ENCODE assay signal across 8 cellular contexts in the genomic region with DNA sequence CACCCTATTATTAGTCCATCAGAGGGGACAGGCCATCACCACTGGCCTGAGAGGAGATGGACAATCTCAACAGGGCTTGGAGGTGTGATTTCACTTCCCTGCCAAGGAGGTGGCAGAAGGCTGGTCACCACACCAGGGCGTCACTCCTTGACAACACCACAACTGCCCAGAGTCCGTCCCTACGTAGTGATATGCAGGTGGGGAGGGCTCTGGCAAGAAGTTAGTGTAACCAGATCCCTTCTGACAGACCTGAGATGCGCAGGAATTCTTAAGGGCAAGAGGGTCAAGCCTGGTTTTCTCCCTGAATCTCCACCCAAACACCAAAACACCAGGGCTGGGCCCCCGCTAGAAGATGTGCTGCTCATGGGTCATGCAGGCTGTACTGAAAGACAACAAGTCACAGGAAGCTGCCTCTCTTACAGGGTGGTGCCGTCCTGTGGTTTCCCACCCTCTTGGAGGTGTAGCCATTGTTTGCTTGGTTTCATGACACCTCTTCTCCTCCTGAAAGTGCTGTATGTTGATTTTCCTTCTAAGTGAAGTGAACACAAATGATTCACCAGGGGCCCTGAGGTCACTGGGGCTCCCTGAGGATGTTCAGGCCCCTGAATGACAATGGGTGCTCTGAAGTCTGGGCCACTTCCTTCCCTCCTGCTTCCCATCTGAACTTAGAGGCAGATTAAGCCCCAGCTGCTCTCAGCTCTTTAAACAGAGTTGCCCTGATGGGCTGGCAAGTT. TPM values are rescaled to one million over a fixed set of nuclear protein-coding genes. Genes with fewer than 3 reads are reported as not detected.
DNase-seq lines count a peak whose midpoint lies in the region; ATAC-seq and FAIRE-seq lines count a peak whose summit lies in the region.

No MANE protein-coding gene starts in this region.

- H3K27ac Mint-ChIP-seq in activated CD8-positive, alpha-beta T cell treated with anti-CD3 and anti-CD28 coated beads, Interleukin-2, amount 10 ng/mL, durations not matched to agents 7 days and 5 days = peak overlapping the region; percentile 91

- peaks cover 3% of the 10 kb centered on the region for H3K27me3 Mint-ChIP-seq in activated CD8-positive, alpha-beta T cell treated with anti-CD3 and anti-CD28 coated beads, Interleukin-2, amount 10 ng/mL, durations not matched to agents 7 days and 5 days (ENCODE audit: low read depth)

- H3K4me1 Mint-ChIP-seq in activated CD8-positive, alpha-beta T cell treated with anti-CD3 and anti-CD28 coated beads, Interleukin-2, amount 10 ng/mL, durations not matched to agents 7 days and 5 days (ENCODE audit: low read depth) = peaks cover 49% of the 10 kb centered on the region

- POLR2A ChIA-PET in activated CD8-positive, alpha-beta T cell treated with anti-CD3 and anti-CD28 coated beads, Interleukin-2, amount 10 ng/mL, durations not matched to agents 7 days and 5 days (lab: Charles Lee) = interaction anchor here (0.5 to 2.4 kb wide), 3 partner anchors 26 to 43 kb away, joined by 4 to 7 read pairs (median 6); no protein-coding TSS in a partner anchor

- peaks cover 3% of the 10 kb centered on the region for H3K9me3 Mint-ChIP-seq in activated CD8-positive, alpha-beta T cell treated with anti-CD3 and anti-CD28 coated beads, Interleukin-2, amount 10 ng/mL, durations not matched to agents 7 days and 5 days (ENCODE audit: insufficient read depth)

- ATAC-seq in activated CD8-positive, alpha-beta T cell treated with anti-CD3 and anti-CD28 coated beads, Interleukin-2, amount 10 ng/mL, durations not matched to agents 7 days and 5 days = peak; percentile 94
- ATAC-seq in HG02938 (IDR thresholded peaks at IDR 0.05; ENCODE audit: unreplicated experiment) (no peak), GM19467 (IDR thresholded peaks at IDR 0.05; ENCODE audit: unreplicated experiment) (no peak)

- H3K4me3 ChIP-seq in HUES64 (ENCODE audit: low read length) = no peak overlapping the region

- H3K27me3 ChIP-seq in HUES64 (ENCODE audit: insufficient read depth, low read length) = no peaks in the 10 kb centered on the region

- 23% methylated on average over 6 of the region's 6 CpGs for WGBS in HUES64

- no peaks in the 10 kb centered on the region for H3K36me3 ChIP-seq in HUES64 (ENCODE audit: insufficient read depth, low read length)

- no peaks in the 10 kb centered on the region for H3K9me3 ChIP-seq in HUES64 (ENCODE audit: insufficient read depth, low read depth, low read length)

- FAIRE-seq in GM19239 (lab: Jason Lieb, UNC) = no peak

- CTCF ChIA-PET in activated CD8-positive, alpha-beta T cell treated with anti-CD3 and anti-CD28 coated beads, Interleukin-2, amount 10 ng/mL, durations not matched to agents 7 days and 5 days (lab: Charles Lee) = interaction anchor here (0.8 to 3.9 kb wide), 8 partner anchors 28 to 224 kb away, joined by 3 to 25 read pairs (median 5); no protein-coding TSS in a partner anchor

- H3K27ac ChIP-seq in HUES64 (ENCODE audit: low read depth, low read length) = peak overlapping the region; percentile 80

- H3K4me3 Mint-ChIP-seq in activated CD8-positive, alpha-beta T cell treated with anti-CD3 and anti-CD28 coated beads, Interleukin-2, amount 10 ng/mL, durations not matched to agents 7 days and 5 days = peak overlapping the region; percentile 49

- peaks cover 2% of the 10 kb centered on the region for H3K36me3 Mint-ChIP-seq in activated CD8-positive, alpha-beta T cell treated with anti-CD3 and anti-CD28 coated beads, Interleukin-2, amount 10 ng/mL, durations not matched to agents 7 days and 5 days (ENCODE audit: low read depth)

- DNase-seq in activated CD8-positive, alpha-beta T cell treated with anti-CD3 and anti-CD28 coated beads, Interleukin-2, amount 10 ng/mL, durations not matched to agents 7 days and 5 days = peak; percentile 81
- peak; percentile 84 for DNase-seq in iPS DF 4.7 (ENCODE audit: extremely low read depth, low spot score)
- peak; percentile 78 for DNase-seq in stimulated activated CD8-positive, alpha-beta memory T cell treated with anti-CD3 and anti-CD28 coated beads, Interleukin-4, amount 100 ng/mL, for 48 hours
- no peak for DNase-seq in GM19239 (ENCODE audit: insufficient read length, low spot score)
- DNase-seq in NCI-H774 (lab: John Stamatoyannopoulos, UW) = no peak

- H3K9ac ChIP-seq in HUES64 (ENCODE audit: low read depth, low read length) = 0 out of 2 replicates have a peak overlapping the region, but pooled peaks have one; percentile 26

- H3K4me1 ChIP-seq in HUES64 (ENCODE audit: insufficient read depth, low read length) = peaks cover 37% of the 10 kb centered on the region

RNA-seq across cellular contexts. Expression of a gene that starts 27.1 kb away (rescaled TPM):
- 17.8 TPM for polyA plus RNA-seq in HUES64 (2013, experiment 1 of 2)
- polyA plus RNA-seq in HUES64 (2013, experiment 2 of 2) = 16.5 TPM
- total RNA-seq in activated CD8-positive, alpha-beta T cell treated with anti-CD3 and anti-CD28 coated beads, Interleukin-2, amount 10 ng/mL, durations not matched to agents 7 days and 5 days = 1 to 10 TPM; 3.5 to 5.0 TPM

Comparison
In these comparisons a context has a peak if more than half of its experiments do, and no peak if none do; other contexts are left out.
1. DNase-seq: peak in activated CD8-positive, alpha-beta T cell treated with anti-CD3 and anti-CD28 coated beads, Interleukin-2, amount 10 ng/mL, durations not matched to agents 7 days and 5 days (single experiment), iPS DF 4.7 (single experiment) and stimulated activated CD8-positive, alpha-beta memory T cell treated with anti-CD3 and anti-CD28 coated beads, Interleukin-4, amount 100 ng/mL, for 48 hours (single experiment); none in GM19239 (single experiment) and NCI-H774 (single experiment).